8 cellular contexts compared by ENCODE assay signal in genomic region chr6:31158140-31158862, GRCh38. TPM values are rescaled to one million over a fixed set of nuclear protein-coding genes. Genes with fewer than 3 reads are reported as not detected.
DNase-seq lines count a peak whose midpoint lies in the region; ATAC-seq and TF ChIP-seq lines count a peak whose summit lies in the region.

Gene TCF19, plus strand, starts transcription at chr6:31158589. Its CDS starts 881 bp downstream, at chr6:31159470.

- ATAC-seq in HG02588 (IDR thresholded peaks at IDR 0.05; ENCODE audit: unreplicated experiment), result peak; percentile 81

- peaks cover 54% of the 10 kb centered on the region for H3K36me3 Mint-ChIP-seq in activated naive CD4-positive, alpha-beta T cell treated with anti-CD3 and anti-CD28 coated beads for 36 hours (ENCODE audit: low read depth)

- intact Hi-C loops in activated naive CD4-positive, alpha-beta T cell treated with anti-CD3 and anti-CD28 coated beads for 36 hours (cut with micrococcal nuclease), result loop anchor here (1.0 to 10.0 kb wide), 5 partner anchors 22 to 814 kb away; partner anchors contain the start of genes HLA-C and RPP21

- peak within 1 kb of the TSS; percentile 72; the same call in 1 of the 2 replicates for H3K27ac ChIP-seq in SK-N-MC
- peak within 1 kb of the TSS; percentile 74 for H3K27ac ChIP-seq in neutrophil
- H3K27ac ChIP-seq in substantia nigra (ENCODE audit: low read depth, low read length, poor library complexity, severe bottlenecking), result peak within 1 kb of the TSS; percentile 66

- DNase-seq in NCI-H1048 (lab: John Stamatoyannopoulos, UW), result peak; percentile 98
- peak; percentile 100 for DNase-seq in SK-N-MC (ENCODE audit: low read depth, low spot score)
- peak; percentile 100 for DNase-seq in activated naive CD4-positive, alpha-beta T cell treated with anti-CD3 and anti-CD28 coated beads for 36 hours
- peak; percentile 99 for DNase-seq in foreskin melanocyte
- peak; percentile 66 to 98 (median 93) for DNase-seq in substantia nigra (lab: John Stamatoyannopoulos, UW)

- peak within 1 kb of the TSS; percentile 83 for H3K27ac Mint-ChIP-seq in activated naive CD4-positive, alpha-beta T cell treated with anti-CD3 and anti-CD28 coated beads for 36 hours

- H3K9ac ChIP-seq in SK-N-MC (ENCODE audit: insufficient read length), result peak within 1 kb of the TSS; percentile 90

- no peaks in the 10 kb centered on the region for H3K27me3 Mint-ChIP-seq in activated naive CD4-positive, alpha-beta T cell treated with anti-CD3 and anti-CD28 coated beads for 36 hours (ENCODE audit: low read depth)

- H3K9me3 Mint-ChIP-seq in activated naive CD4-positive, alpha-beta T cell treated with anti-CD3 and anti-CD28 coated beads for 36 hours, result no peaks in the 10 kb centered on the region

- H3K36me3 ChIP-seq in SK-N-MC (ENCODE audit: insufficient read depth, low read length) (peaks cover 19% of the 10 kb centered on the region; the same call in 1 of the 2 replicates), neutrophil (peaks cover 8% of the 10 kb centered on the region)

- CTCF ChIA-PET in activated naive CD4-positive, alpha-beta T cell treated with anti-CD3 and anti-CD28 coated beads for 36 hours (lab: Charles Lee), result interaction anchor here (1.0 to 2.2 kb wide), 5 partner anchors 21 to 208 kb away, joined by 3 to 6 read pairs (median 3); no protein-coding TSS in a partner anchor

- H3K4me3 ChIP-seq in GM08714 (ENCODE audit: low read length), result peak within 1 kb of the TSS; percentile 89
- peak within 1 kb of the TSS; percentile 91 for H3K4me3 ChIP-seq in SK-N-MC
- H3K4me3 ChIP-seq in neutrophil (ENCODE audit: low read depth in 1 of 2, low read length in 1 of 2), result peak within 1 kb of the TSS; percentile 64 to 92

- H3K4me1 ChIP-seq in neutrophil (ENCODE audit: control insufficient read depth in 1 of 2, insufficient read depth in 1 of 2, low read depth in 1 of 2, low read length in 1 of 2), result peaks cover 25 to 31% of the 10 kb centered on the region in 2 experiments

- H3K9me3 ChIP-seq in SK-N-MC (ENCODE audit: low read depth, low read length) (no peaks in the 10 kb centered on the region), neutrophil (no peaks in the 10 kb centered on the region)

- H3K4me1 Mint-ChIP-seq in activated naive CD4-positive, alpha-beta T cell treated with anti-CD3 and anti-CD28 coated beads for 36 hours (ENCODE audit: low read depth), result peaks cover 37% of the 10 kb centered on the region

- peak; percentile 50 for TF ChIP-seq CTCF in neutrophil (IDR thresholded peaks at IDR 0.05)

- H3K27me3 ChIP-seq in neutrophil, result no peaks in the 10 kb centered on the region

- H3K4me3 Mint-ChIP-seq in activated naive CD4-positive, alpha-beta T cell treated with anti-CD3 and anti-CD28 coated beads for 36 hours, result peak within 1 kb of the TSS; percentile 97

RNA-seq across cellular contexts. Expression of gene TCF19, which starts in this region (rescaled TPM):
- 10 to 100 TPM; 72.0 to 73.3 TPM for total RNA-seq in activated naive CD4-positive, alpha-beta T cell treated with anti-CD3 and anti-CD28 coated beads for 36 hours

Comparison
In these comparisons a context has a peak if more than half of its experiments do, and no peak if none do; other contexts are left out.
1. Peak in every context shown above with its lines: DNase-seq, ATAC-seq, H3K4me3 ChIP-seq and H3K27ac ChIP-seq.